23 cellular contexts compared by ENCODE assay signal in genomic region chr5:173243215-173243614, GRCh38. TPM values are rescaled to one million over a fixed set of nuclear protein-coding genes. Genes with fewer than 3 reads are reported as not detected.
"Had no signal": no experiment of that assay in that cellular context is flagged by ENCODE, and none has a peak within 500 bp of the region (broad histone marks: within the 10 kb centered on the region; RNA-seq: fewer than 3 reads in every experiment).

No MANE protein-coding gene starts in this region.

- H3K9me3 ChIP-seq: body of pancreas, sigmoid colon had no signal

- H3K36me3 ChIP-seq: sigmoid colon had no signal

- H3K9me3 Mint-ChIP-seq: activated CD4-positive, alpha-beta memory T cell treated with anti-CD3 and anti-CD28 coated beads, Interleukin-2, amount 10 ng/mL, durations not matched to agents 7 days and 5 days; activated naive CD4-positive, alpha-beta T cell treated with anti-CD3 and anti-CD28 coated beads for 36 hours; activated T-cell treated with anti-CD3 and anti-CD28 coated beads, Interleukin-2, amount 50 U/mL, for 72 hours; dendritic cell treated with granulocyte-macrophage colony-stimulating factor and Interleukin-4, amounts not matched to agents 40 ng/mL and 50 ng/mL, for 4 days; natural killer cell treated with Interleukin-12 subunit alpha and Interleukin-12 subunit beta and Interleukin-15 and Interleukin-18, amount 100 ng/mL, for 72 hours; T-helper 1 cell treated with Interleukin-12 subunit alpha and Interleukin-12 subunit beta and Interleukin-4 antibody, amounts not matched to agents 30 μg/mL and 1 μg/mL, for 36 hours had no signal

- H3K27ac Mint-ChIP-seq: activated CD4-positive, alpha-beta memory T cell treated with anti-CD3 and anti-CD28 coated beads, Interleukin-2, amount 10 ng/mL, durations not matched to agents 7 days and 5 days; activated naive CD4-positive, alpha-beta T cell treated with anti-CD3 and anti-CD28 coated beads for 36 hours; activated T-cell treated with anti-CD3 and anti-CD28 coated beads, Interleukin-2, amount 50 U/mL, for 72 hours; dendritic cell treated with granulocyte-macrophage colony-stimulating factor and Interleukin-4, amounts not matched to agents 40 ng/mL and 50 ng/mL, for 4 days; natural killer cell treated with Interleukin-12 subunit alpha and Interleukin-12 subunit beta and Interleukin-15 and Interleukin-18, amount 100 ng/mL, for 72 hours had no signal

- H3K36me3 Mint-ChIP-seq: natural killer cell treated with Interleukin-12 subunit alpha and Interleukin-12 subunit beta and Interleukin-15 and Interleukin-18, amount 100 ng/mL, for 72 hours had no signal

- H3K4me3 Mint-ChIP-seq: activated CD4-positive, alpha-beta memory T cell treated with anti-CD3 and anti-CD28 coated beads, Interleukin-2, amount 10 ng/mL, durations not matched to agents 7 days and 5 days; dendritic cell treated with granulocyte-macrophage colony-stimulating factor and Interleukin-4, amounts not matched to agents 40 ng/mL and 50 ng/mL, for 4 days; T-helper 1 cell treated with Interleukin-12 subunit alpha and Interleukin-12 subunit beta and Interleukin-4 antibody, amounts not matched to agents 30 μg/mL and 1 μg/mL, for 36 hours had no signal

- H3K4me3 ChIP-seq: body of pancreas, sigmoid colon had no signal

- H3K27ac ChIP-seq: body of pancreas, sigmoid colon had no signal

- DNase-seq: activated CD4-positive, alpha-beta memory T cell treated with anti-CD3 and anti-CD28 coated beads, Interleukin-2, amount 10 ng/mL, durations not matched to agents 7 days and 5 days; activated CD4-positive, alpha-beta T cell treated with anti-CD3 and anti-CD28 coated beads for 4 hours; activated CD4-positive, CD25-positive, alpha-beta regulatory T cell; activated effector memory CD4-positive, alpha-beta T cell treated with Interleukin-2 at 50 U/mL for 16 hours; activated naive CD4-positive, alpha-beta T cell treated with anti-CD3 and anti-CD28 coated beads for 36 hours; activated T-cell treated with anti-CD3 and anti-CD28 coated beads, Interleukin-2, amount 50 U/mL, for 72 hours; anterior cingulate cortex; body of pancreas; caudate nucleus; effector CD4-positive, alpha-beta T cell; erythroblast; foreskin fibroblast; kidney; sigmoid colon; stimulated activated CD4-positive, alpha-beta T cell treated with anti-CD3 and anti-CD28 coated beads, Interleukin-4, amount 100 ng/mL, for 1 hour; stimulated activated naive CD8-positive, alpha-beta T cell treated with anti-CD3 and anti-CD28 coated beads, Interleukin-15, Interleukin-2, amounts not matched to agents 100 U/mL and 50 U/mL, for 24 hours had no signal

- ATAC-seq: body of pancreas; natural killer cell treated with Interleukin-12 subunit alpha and Interleukin-12 subunit beta and Interleukin-15 and Interleukin-18, amount 100 ng/mL, for 72 hours; stimulated activated naive CD8-positive, alpha-beta T cell treated with anti-CD3 and anti-CD28 coated beads, Interleukin-15, Interleukin-2, amounts not matched to agents 100 U/mL and 50 U/mL, for 24 hours had no signal

RNA-seq across cellular contexts. Expression of gene NKX2-5, which starts 8.2 kb away (rescaled TPM):
- total RNA-seq: activated CD4-positive, alpha-beta memory T cell treated with anti-CD3 and anti-CD28 coated beads, Interleukin-2, amount 10 ng/mL, durations not matched to agents 7 days and 5 days; activated naive CD4-positive, alpha-beta T cell treated with anti-CD3 and anti-CD28 coated beads for 36 hours; body of pancreas; fibroblast of lung; kidney; liver; natural killer cell treated with Interleukin-12 subunit alpha and Interleukin-12 subunit beta and Interleukin-15 and Interleukin-18, amount 100 ng/mL, for 72 hours; sigmoid colon; subcutaneous adipose tissue; ureter had no signal
- polyA plus RNA-seq: fibroblast of lung, liver had no signal
